ENCODE assay signal across 14 cellular contexts in genomic region chr14:102390064-102390463, GRCh38. TPM values are rescaled to one million over a fixed set of nuclear protein-coding genes. Genes with fewer than 3 reads are reported as not detected.
A peak's percentile ranks its signal among the peaks of the same experiment; 100 is the strongest.
DNase-seq lines count a peak whose midpoint lies in the region; ATAC-seq and TF ChIP-seq lines count a peak whose summit lies in the region.
"Had no signal": no experiment of that assay in that cellular context is flagged by ENCODE, and none has a peak within 500 bp of the region (broad histone marks: within the 10 kb centered on the region; RNA-seq: fewer than 3 reads in every experiment).

No MANE protein-coding gene starts in this region.

- H3K9me3 ChIP-seq in T-helper 17 cell (ENCODE audit: control insufficient read depth, low read length, poor library complexity, severe bottlenecking) (no peaks in the 10 kb centered on the region), fibroblast of lung (ENCODE audit: control insufficient read depth, insufficient read depth, low read depth, low read length) (no peaks in the 10 kb centered on the region), BE2C (no peaks in the 10 kb centered on the region), stomach (no peaks in the 10 kb centered on the region)

- H2AFZ ChIP-seq in fibroblast of lung (ENCODE audit: low read length) = no peak overlapping the region

- H3K4me2 ChIP-seq in fibroblast of lung (ENCODE audit: extremely low read depth, insufficient read depth, low read length) = peak overlapping the region; percentile 41

- no peaks in the 10 kb centered on the region for H3K36me3 ChIP-seq in fibroblast of lung (ENCODE audit: control insufficient read depth, insufficient read depth, low read length)
- no peaks in the 10 kb centered on the region for H3K36me3 ChIP-seq in BE2C
- H3K36me3 ChIP-seq in stomach = peaks cover 0 to 21% (median 12%) of the 10 kb centered on the region in 4 donors

- H3K27ac ChIP-seq in fibroblast of lung (ENCODE audit: insufficient read depth, low read length) (no peak overlapping the region), stomach (peak overlapping the region in 2 of 5 donors; percentile 6 to 15)

- no peak overlapping the region for H3K9ac ChIP-seq in fibroblast of lung (ENCODE audit: insufficient read depth, low read length)

- H3K4me1 ChIP-seq in fibroblast of lung (ENCODE audit: control insufficient read depth, extremely low read depth, insufficient read depth, low read length) (peaks cover 12% of the 10 kb centered on the region), BE2C (no peaks in the 10 kb centered on the region), stomach (peaks cover 0 to 17% (median 7%) of the 10 kb centered on the region in 4 donors)

- no peaks in the 10 kb centered on the region for H3K79me2 ChIP-seq in fibroblast of lung (ENCODE audit: control insufficient read depth, insufficient read depth, low read length)

- peak; percentile 36 for DNase-seq in AG10803 (ENCODE audit: low read depth)
- DNase-seq in T-helper 17 cell = no peak
- DNase-seq in fibroblast of lung (ENCODE audit: low read depth in 2 of 2) = peak; percentile 39 to 42
- DNase-seq in osteocyte (ENCODE audit: extremely low spot score, unreplicated experiment) = no peak
- DNase-seq in BE2C = no peak
- DNase-seq in stomach = no peak
- DNase-seq: activated CD4-positive, alpha-beta T cell treated with anti-CD3 and anti-CD28 coated beads, Interleukin-2, amount 50 U/mL, for 4 hours; H9; NCI-H1694 treated with DMSO at 0.1 percent for 48 hours; NCI-H524; stimulated activated naive CD8-positive, alpha-beta T cell treated with anti-CD3 and anti-CD28 coated beads, Interleukin-15, amount 100 ng/mL, for 72 hours had no signal

- H3K27me3 Mint-ChIP-seq in T-helper 17 cell (no peaks in the 10 kb centered on the region), osteocyte (ENCODE audit: unreplicated experiment) (no peaks in the 10 kb centered on the region)
- H3K27me3 Mint-ChIP-seq: stimulated activated naive CD8-positive, alpha-beta T cell treated with anti-CD3 and anti-CD28 coated beads, Interleukin-15, amount 100 ng/mL, for 72 hours had no signal

- TF ChIP-seq CTCF in AG10803 (conservative IDR thresholded peaks at IDR 0.05; ENCODE audit: low read length) (no peak), fibroblast of lung (conservative IDR thresholded peaks at IDR 0.05 in 1 of 2, IDR thresholded peaks at IDR 0.05 in 1 of 2; ENCODE audit: low read depth in 1 of 2, low read length in 2 of 2) (no peak), osteocyte (IDR thresholded peaks at IDR 0.05) (no peak), BE2C (IDR thresholded peaks at IDR 0.05; ENCODE audit: low read depth, low read length) (no peak), stomach (IDR thresholded peaks at IDR 0.05) (no peak)

- no peak for ATAC-seq in T-helper 17 cell
- no peak for ATAC-seq in GM18907 (IDR thresholded peaks at IDR 0.05; ENCODE audit: unreplicated experiment)
- no peak for ATAC-seq in HG03039 (IDR thresholded peaks at IDR 0.05; ENCODE audit: unreplicated experiment)
- ATAC-seq: stimulated activated naive CD8-positive, alpha-beta T cell treated with anti-CD3 and anti-CD28 coated beads, Interleukin-15, amount 100 ng/mL, for 72 hours had no signal

- H3K27me3 ChIP-seq in fibroblast of lung (ENCODE audit: control insufficient read depth, insufficient read depth, low read length) (no peaks in the 10 kb centered on the region), BE2C (no peaks in the 10 kb centered on the region), stomach (no peaks in the 10 kb centered on the region)

- no peaks in the 10 kb centered on the region for H4K20me1 ChIP-seq in fibroblast of lung (ENCODE audit: control insufficient read depth, extremely low read depth, insufficient read depth, low read length)

- no peaks in the 10 kb centered on the region for H3K9me3 Mint-ChIP-seq in osteocyte (ENCODE audit: unreplicated experiment)
- H3K9me3 Mint-ChIP-seq: H9; T-helper 2 cell treated with Interferon-gamma antibody and Interleukin-4, amounts not matched to agents 5 μg/mL and 100 μg/mL, for 36 hours had no signal

- H3K36me3 Mint-ChIP-seq in T-helper 17 cell (ENCODE audit: low read depth) = peaks cover 2% of the 10 kb centered on the region
- peaks cover 20% of the 10 kb centered on the region for H3K36me3 Mint-ChIP-seq in osteocyte (ENCODE audit: unreplicated experiment)

- H3K4me1 Mint-ChIP-seq in T-helper 17 cell = peaks cover 13% of the 10 kb centered on the region
- H3K4me1 Mint-ChIP-seq in osteocyte (ENCODE audit: unreplicated experiment) = peaks cover 7% of the 10 kb centered on the region

- intact Hi-C loops in stomach (cut with DNase I; ENCODE audit: low total_unique reads) = no loop called here

- TF ChIP-seq EP300 in stomach (IDR thresholded peaks at IDR 0.05) = no peak

- TF ChIP-seq POLR2A in stomach (IDR thresholded peaks at IDR 0.05) = no peak

- peak overlapping the region; percentile 30 for H3K27ac Mint-ChIP-seq in T-helper 17 cell
- peak overlapping the region; percentile 36 for H3K27ac Mint-ChIP-seq in osteocyte (ENCODE audit: unreplicated experiment)
- H3K27ac Mint-ChIP-seq: T-helper 2 cell treated with Interferon-gamma antibody and Interleukin-4, amounts not matched to agents 5 μg/mL and 100 μg/mL, for 36 hours had no signal

- H3K4me3 ChIP-seq in AG10803 (ENCODE audit: low read length) (no peak overlapping the region), fibroblast of lung (replicated peaks in 1 of 4; ENCODE audit: control extremely low read depth in 1 of 4, insufficient read depth in 1 of 4, low read depth in 3 of 4, low read length in 4 of 4) (no peak overlapping the region), BE2C (ENCODE audit: low read depth, low read length) (no peak overlapping the region), stomach (no peak overlapping the region)

- H3K4me3 Mint-ChIP-seq in T-helper 17 cell (no peak overlapping the region), osteocyte (ENCODE audit: unreplicated experiment) (no peak overlapping the region)
- H3K4me3 Mint-ChIP-seq: H9; stimulated activated naive CD8-positive, alpha-beta T cell treated with anti-CD3 and anti-CD28 coated beads, Interleukin-15, amount 100 ng/mL, for 72 hours; T-helper 2 cell treated with Interferon-gamma antibody and Interleukin-4, amounts not matched to agents 5 μg/mL and 100 μg/mL, for 36 hours had no signal

RNA-seq across cellular contexts. Expression of gene TECPR2, which starts 27.3 kb away (rescaled TPM):
- total RNA-seq in T-helper 17 cell (10 to 100 TPM in 1 of 2 donors, 1 to 10 TPM in 1; 8.4 to 16.6 TPM), fibroblast of lung (10.3 and 17.8 TPM in 2 replicates), osteocyte (26.9 and 32.9 TPM in 2 replicates), stomach (100 to 1,000 TPM in 1 of 5 donors, 10 to 100 TPM in 3, 1 to 10 TPM in 1; 9.8 to 110 (median 21.1) TPM)
- polyA plus RNA-seq in fibroblast of lung (9.2 and 10.5 TPM in 2 replicates), stomach (1 to 10 TPM; 2.6 to 5.9 (median 4.7) TPM)
- 11.1 and 12.3 TPM in 2 replicates for polyA plus RNA-seq in fibroblast of lung (2012)
- 27.8 and 38.0 TPM in 2 replicates for polyA minus RNA-seq in fibroblast of lung (ENCODE audit: low replicate concordance)
- polyA plus RNA-seq in BE2C (2012; ENCODE audit: insufficient read depth, insufficient read length, low read depth) = 3.4 TPM

RNA-seq across cellular contexts. Expression of gene CINP, which starts 27.4 kb away (rescaled TPM):
- total RNA-seq in T-helper 17 cell (10 to 100 TPM; 17.1 to 21.3 TPM), fibroblast of lung (41.6 and 42.8 TPM in 2 replicates), osteocyte (26.9 and 30.7 TPM in 2 replicates), stomach (10 to 100 TPM in 3 of 5 donors, 1 to 10 TPM in 1, under 1 TPM in 1; 0.29 to 56.2 (median 13.8) TPM)
- polyA plus RNA-seq in fibroblast of lung (71.8 and 84.1 TPM in 2 replicates), stomach (10 to 100 TPM; 38.7 to 65.5 (median 44.0) TPM)
- polyA plus RNA-seq in fibroblast of lung (2012) = 50.6 and 61.2 TPM in 2 replicates
- polyA minus RNA-seq in fibroblast of lung (ENCODE audit: low replicate concordance) = 19.1 and 39.8 TPM in 2 replicates
- 58.2 TPM for polyA plus RNA-seq in BE2C (2012; ENCODE audit: insufficient read depth, insufficient read length, low read depth)

Comparison
In these comparisons a context has a peak if more than half of its experiments do, and no peak if none do; other contexts are left out.
1. DNase-seq: peak in AG10803 (single experiment) and fibroblast of lung (2 of 2); none in T-helper 17 cell (0 of 3), osteocyte (single experiment), BE2C (single experiment) and stomach (single experiment).